Comparison of ENCODE assay signal across 7 cellular contexts in the genomic region with DNA sequence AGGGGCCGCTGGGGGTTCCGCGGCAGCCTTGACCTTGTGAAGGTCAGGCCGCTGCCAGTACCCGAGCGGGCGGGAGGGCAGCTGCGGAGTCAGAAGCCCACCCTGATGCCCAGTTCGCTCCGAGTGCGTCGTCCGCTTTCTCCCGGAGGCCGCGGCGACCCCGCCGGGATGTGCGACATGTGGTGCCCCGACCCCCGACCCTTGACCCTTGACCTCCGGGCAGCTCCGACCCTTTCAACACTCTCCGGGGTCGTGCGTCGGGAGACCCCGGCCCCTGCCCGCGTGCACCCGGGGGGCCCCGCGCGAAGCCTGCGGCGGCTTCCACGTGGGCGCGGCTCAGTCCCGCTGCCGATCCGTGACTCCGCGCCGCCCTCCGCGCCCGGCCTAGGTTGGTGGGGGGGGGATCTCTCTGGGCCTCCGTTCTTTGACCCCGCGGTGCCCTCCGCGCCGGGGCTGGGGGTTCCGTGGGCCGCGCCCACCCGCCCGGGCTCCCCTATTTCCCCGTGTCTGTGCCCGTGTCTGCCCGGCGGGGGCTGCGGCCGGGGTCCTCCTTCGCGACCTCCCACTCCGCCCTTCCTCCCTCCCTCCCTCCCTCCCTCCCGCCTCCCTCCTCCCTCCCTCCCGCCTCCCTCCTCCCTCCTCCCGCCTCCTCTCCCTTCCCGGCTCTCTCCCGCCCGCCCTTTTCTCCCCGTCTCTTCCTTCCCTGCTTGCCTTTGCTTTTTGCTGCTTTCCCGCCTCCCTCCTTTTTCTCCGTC. TPM values are rescaled to one million over a fixed set of nuclear protein-coding genes. Genes with fewer than 3 reads are reported as not detected.
DNase-seq lines count a peak whose midpoint lies in the region; ATAC-seq and TF ChIP-seq lines count a peak whose summit lies in the region.

No MANE protein-coding gene starts in this region.

- DNase-seq in RKO (ENCODE audit: low spot score) (peak; percentile 68), dermis blood vessel endothelial cell (peak; percentile 75), lower leg skin (ENCODE audit: low spot score in 2 of 2) (peak; percentile 60 to 91), DMS53 treated with DMSO at 0.1 percent for 48 hours (lab: John Stamatoyannopoulos, UW; ENCODE audit: unreplicated experiment) (no peak)

- H3K36me3 Mint-ChIP-seq in stimulated activated naive CD8-positive, alpha-beta T cell treated with anti-CD3 and anti-CD28 coated beads, Interleukin-15, Interleukin-2, amounts not matched to agents 100 ng/mL and 50 ng/mL, for 24 hours (ENCODE audit: low read depth), result peaks cover 59% of the 10 kb centered on the region

- no peaks in the 10 kb centered on the region for H3K27me3 Mint-ChIP-seq in stimulated activated naive CD8-positive, alpha-beta T cell treated with anti-CD3 and anti-CD28 coated beads, Interleukin-15, Interleukin-2, amounts not matched to agents 100 ng/mL and 50 ng/mL, for 24 hours

- no peak for TF ChIP-seq CTCF in lower leg skin (IDR thresholded peaks at IDR 0.05)

- no peaks in the 10 kb centered on the region for H3K9me3 Mint-ChIP-seq in stimulated activated naive CD8-positive, alpha-beta T cell treated with anti-CD3 and anti-CD28 coated beads, Interleukin-15, Interleukin-2, amounts not matched to agents 100 ng/mL and 50 ng/mL, for 24 hours

- H3K27ac Mint-ChIP-seq in stimulated activated naive CD8-positive, alpha-beta T cell treated with anti-CD3 and anti-CD28 coated beads, Interleukin-15, Interleukin-2, amounts not matched to agents 100 ng/mL and 50 ng/mL, for 24 hours, result peak overlapping the region; percentile 96

- H3K4me3 ChIP-seq in lower leg skin (ENCODE audit: low read depth, poor library complexity, severe bottlenecking), result peak overlapping the region; percentile 50

- peaks cover 70% of the 10 kb centered on the region for H3K4me1 Mint-ChIP-seq in stimulated activated naive CD8-positive, alpha-beta T cell treated with anti-CD3 and anti-CD28 coated beads, Interleukin-15, Interleukin-2, amounts not matched to agents 100 ng/mL and 50 ng/mL, for 24 hours (ENCODE audit: low read depth)

- ATAC-seq in GM18868 (IDR thresholded peaks at IDR 0.05; ENCODE audit: unreplicated experiment), result peak; percentile 31
- ATAC-seq in HG02852 (IDR thresholded peaks at IDR 0.05; ENCODE audit: unreplicated experiment), result peak; percentile 33

- TF ChIP-seq POLR2A in lower leg skin (IDR thresholded peaks at IDR 0.05), result peak in 1 of 2 donors; percentile 13

- intact Hi-C loops in lower leg skin (cut with DNase I; ENCODE audit: low total_unique reads), result no loop called here

- H3K4me3 Mint-ChIP-seq in stimulated activated naive CD8-positive, alpha-beta T cell treated with anti-CD3 and anti-CD28 coated beads, Interleukin-15, Interleukin-2, amounts not matched to agents 100 ng/mL and 50 ng/mL, for 24 hours, result peak overlapping the region; percentile 94

- WGBS in lower leg skin, 2 donors, result 0 to 1% methylated on average over 16 to 18 of the region's 78 CpGs

RNA-seq across cellular contexts. Expression of gene SLC25A6, which starts 0.6 kb away (rescaled TPM):
- total RNA-seq in dermis blood vessel endothelial cell (131 and 195 TPM in 2 replicates), lower leg skin (100 to 1,000 TPM; 187 to 282 (median 260) TPM)

RNA-seq across cellular contexts. Expression of gene IL3RA, which starts 56.0 kb away (rescaled TPM):
- total RNA-seq in dermis blood vessel endothelial cell (23.6 and 64.7 TPM in 2 replicates), lower leg skin (1 to 10 TPM; 1.7 to 6.2 (median 4.5) TPM)
